Comparison of ENCODE assay signal across 30 cellular contexts in genomic region chr19:35334064-35334753, GRCh38. TPM values are rescaled to one million over a fixed set of nuclear protein-coding genes. Genes with fewer than 3 reads are reported as not detected.
DNase-seq lines count a peak whose midpoint lies in the region; ATAC-seq and TF ChIP-seq lines count a peak whose summit lies in the region.
"Had no signal": no experiment of that assay in that cellular context is flagged by ENCODE, and none has a peak within 500 bp of the region (broad histone marks: within the 10 kb centered on the region; RNA-seq: fewer than 3 reads in every experiment).

No MANE protein-coding gene starts in this region.

- no peak for ATAC-seq in stimulated activated naive CD8-positive, alpha-beta T cell treated with anti-CD3 and anti-CD28 coated beads, Interleukin-15, Interleukin-2, amounts not matched to agents 100 U/mL and 50 U/mL, for 24 hours
- no peak for ATAC-seq in activated T-helper 17 cell treated with anti-CD3 and anti-CD28 coated beads, Interleukin-2, amount 50 U/mL, for 72 hours (replicated peaks)
- no peak for ATAC-seq in stimulated activated naive B cell treated with anti-CD40 and anti-IgM and Interleukin-4, amounts not matched to agents 10 μg/mL and 1 μg/mL and 100 μg/mL, for 72 hours (replicated peaks)
- ATAC-seq: CD8-positive, alpha-beta T cell; HepG2; pancreas had no signal

- no peaks in the 10 kb centered on the region for H3K9me3 Mint-ChIP-seq in stimulated activated naive CD8-positive, alpha-beta T cell treated with anti-CD3 and anti-CD28 coated beads, Interleukin-15, Interleukin-2, amounts not matched to agents 100 ng/mL and 50 ng/mL, for 24 hours
- no peaks in the 10 kb centered on the region for H3K9me3 Mint-ChIP-seq in activated T-helper 17 cell treated with anti-CD3 and anti-CD28 coated beads, Interleukin-2, amount 50 U/mL, for 72 hours
- peaks cover 1 to 4% of the 10 kb centered on the region in 2 donors for H3K9me3 Mint-ChIP-seq in stimulated activated naive B cell treated with anti-CD40 and anti-IgM and Interleukin-4, amounts not matched to agents 10 μg/mL and 1 μg/mL and 100 μg/mL, for 72 hours
- H3K9me3 Mint-ChIP-seq in chondrocyte (ENCODE audit: low read depth): no peaks in the 10 kb centered on the region
- H3K9me3 Mint-ChIP-seq: activated naive CD8-positive, alpha-beta T cell treated with anti-CD3 and anti-CD28 coated beads, Interleukin-2, amount 10 ng/mL, durations not matched to agents 7 days and 5 days; CD8-positive, alpha-beta T cell; neural progenitor cell had no signal

- H3K4me3 Mint-ChIP-seq in stimulated activated naive CD8-positive, alpha-beta T cell treated with anti-CD3 and anti-CD28 coated beads, Interleukin-15, Interleukin-2, amounts not matched to agents 100 ng/mL and 50 ng/mL, for 24 hours: peak overlapping the region; percentile 4
- peak overlapping the region; percentile 61 for H3K4me3 Mint-ChIP-seq in activated T-helper 17 cell treated with anti-CD3 and anti-CD28 coated beads, Interleukin-2, amount 50 U/mL, for 72 hours
- H3K4me3 Mint-ChIP-seq in stimulated activated naive B cell treated with anti-CD40 and anti-IgM and Interleukin-4, amounts not matched to agents 10 μg/mL and 1 μg/mL and 100 μg/mL, for 72 hours: peak overlapping the region; percentile 55 to 75
- H3K4me3 Mint-ChIP-seq in chondrocyte (ENCODE audit: unreplicated experiment): no peak overlapping the region
- H3K4me3 Mint-ChIP-seq: activated naive CD8-positive, alpha-beta T cell treated with anti-CD3 and anti-CD28 coated beads, Interleukin-2, amount 10 ng/mL, durations not matched to agents 7 days and 5 days; CD8-positive, alpha-beta T cell; neural progenitor cell had no signal

- no peak for TF ChIP-seq CTCF in chondrocyte (IDR thresholded peaks at IDR 0.05)

- no peak for DNase-seq in stimulated activated naive CD8-positive, alpha-beta T cell treated with anti-CD3 and anti-CD28 coated beads, Interleukin-15, Interleukin-2, amounts not matched to agents 100 U/mL and 50 U/mL, for 24 hours
- no peak for DNase-seq in stimulated activated naive B cell treated with anti-CD40 and anti-IgM and Interleukin-4, amounts not matched to agents 10 μg/mL and 1 μg/mL and 100 μg/mL, for 72 hours
- no peak for DNase-seq in activated gamma-delta T cell (lab: John Stamatoyannopoulos, UW)
- no peak for DNase-seq in NK-92 (lab: John Stamatoyannopoulos, UW; ENCODE audit: unreplicated experiment)
- DNase-seq in chondrocyte (ENCODE audit: low spot score): no peak
- DNase-seq: activated CD4-positive, alpha-beta T cell treated with anti-CD3 and anti-CD28 coated beads, Interleukin-2, amount 50 U/mL, for 1 hour; activated gamma-delta T cell treated with Interleukin-2 at 50 U/mL for 16 hours; activated naive CD8-positive, alpha-beta T cell treated with anti-CD3 and anti-CD28 coated beads, Interleukin-2, amount 10 ng/mL, durations not matched to agents 7 days and 5 days; activated T-cell treated with anti-CD3 and anti-CD28 coated beads, Interleukin-2, amount 50 U/mL, for 1 hour; AML-193; aorta; CD8-positive, alpha-beta T cell; hippocampal formation; Kasumi-1; NCI-H146; NCI-H446; NCI-H774; pancreas; RPMI8226; tibial artery; WERI-Rb-1 had no signal

- H3K36me3 Mint-ChIP-seq in stimulated activated naive CD8-positive, alpha-beta T cell treated with anti-CD3 and anti-CD28 coated beads, Interleukin-15, Interleukin-2, amounts not matched to agents 100 ng/mL and 50 ng/mL, for 24 hours (ENCODE audit: low read depth): no peaks in the 10 kb centered on the region
- no peaks in the 10 kb centered on the region for H3K36me3 Mint-ChIP-seq in activated T-helper 17 cell treated with anti-CD3 and anti-CD28 coated beads, Interleukin-2, amount 50 U/mL, for 72 hours (ENCODE audit: low read depth)
- H3K36me3 Mint-ChIP-seq in stimulated activated naive B cell treated with anti-CD40 and anti-IgM and Interleukin-4, amounts not matched to agents 10 μg/mL and 1 μg/mL and 100 μg/mL, for 72 hours: peaks cover 59 to 79% of the 10 kb centered on the region in 2 donors
- H3K36me3 Mint-ChIP-seq in chondrocyte (ENCODE audit: low read depth): no peaks in the 10 kb centered on the region
- H3K36me3 Mint-ChIP-seq: activated naive CD8-positive, alpha-beta T cell treated with anti-CD3 and anti-CD28 coated beads, Interleukin-2, amount 10 ng/mL, durations not matched to agents 7 days and 5 days; CD8-positive, alpha-beta T cell; neural progenitor cell had no signal

- H3K27me3 Mint-ChIP-seq in stimulated activated naive CD8-positive, alpha-beta T cell treated with anti-CD3 and anti-CD28 coated beads, Interleukin-15, Interleukin-2, amounts not matched to agents 100 ng/mL and 50 ng/mL, for 24 hours: peaks cover 9% of the 10 kb centered on the region
- peaks cover 13% of the 10 kb centered on the region for H3K27me3 Mint-ChIP-seq in activated T-helper 17 cell treated with anti-CD3 and anti-CD28 coated beads, Interleukin-2, amount 50 U/mL, for 72 hours
- no peaks in the 10 kb centered on the region for H3K27me3 Mint-ChIP-seq in stimulated activated naive B cell treated with anti-CD40 and anti-IgM and Interleukin-4, amounts not matched to agents 10 μg/mL and 1 μg/mL and 100 μg/mL, for 72 hours
- H3K27me3 Mint-ChIP-seq in chondrocyte (ENCODE audit: low read depth): peaks cover 47% of the 10 kb centered on the region

- peaks cover 39% of the 10 kb centered on the region for H3K4me1 Mint-ChIP-seq in stimulated activated naive CD8-positive, alpha-beta T cell treated with anti-CD3 and anti-CD28 coated beads, Interleukin-15, Interleukin-2, amounts not matched to agents 100 ng/mL and 50 ng/mL, for 24 hours (ENCODE audit: low read depth)
- peaks cover 20% of the 10 kb centered on the region for H3K4me1 Mint-ChIP-seq in activated T-helper 17 cell treated with anti-CD3 and anti-CD28 coated beads, Interleukin-2, amount 50 U/mL, for 72 hours
- peaks cover 67 to 83% of the 10 kb centered on the region in 2 donors for H3K4me1 Mint-ChIP-seq in stimulated activated naive B cell treated with anti-CD40 and anti-IgM and Interleukin-4, amounts not matched to agents 10 μg/mL and 1 μg/mL and 100 μg/mL, for 72 hours
- H3K4me1 Mint-ChIP-seq in chondrocyte (ENCODE audit: low read depth): no peaks in the 10 kb centered on the region

- H3K27ac Mint-ChIP-seq in stimulated activated naive CD8-positive, alpha-beta T cell treated with anti-CD3 and anti-CD28 coated beads, Interleukin-15, Interleukin-2, amounts not matched to agents 100 ng/mL and 50 ng/mL, for 24 hours: no peak overlapping the region
- peak overlapping the region; percentile 77 for H3K27ac Mint-ChIP-seq in activated T-helper 17 cell treated with anti-CD3 and anti-CD28 coated beads, Interleukin-2, amount 50 U/mL, for 72 hours
- peak overlapping the region; percentile 98 for H3K27ac Mint-ChIP-seq in stimulated activated naive B cell treated with anti-CD40 and anti-IgM and Interleukin-4, amounts not matched to agents 10 μg/mL and 1 μg/mL and 100 μg/mL, for 72 hours
- no peak overlapping the region for H3K27ac Mint-ChIP-seq in chondrocyte (ENCODE audit: unreplicated experiment)
- H3K27ac Mint-ChIP-seq: activated naive CD8-positive, alpha-beta T cell treated with anti-CD3 and anti-CD28 coated beads, Interleukin-2, amount 10 ng/mL, durations not matched to agents 7 days and 5 days; CD8-positive, alpha-beta T cell had no signal

- peak; percentile 25 for TF ChIP-seq POLR2A in GM19193 (IDR thresholded peaks at IDR 0.05; ENCODE audit: extremely low read depth, insufficient read depth, insufficient read length)

RNA-seq across cellular contexts. Expression of gene CD22, which starts 5.2 kb away (rescaled TPM):
- total RNA-seq in activated T-helper 17 cell treated with anti-CD3 and anti-CD28 coated beads, Interleukin-2, amount 50 U/mL, for 72 hours: 10 to 100 TPM in 1 of 2 donors, 1 to 10 TPM in 1; 5.3 to 11.7 TPM
- total RNA-seq in chondrocyte: not detected in 3 replicates
- total RNA-seq: A673, lung microvascular endothelial cell had no signal

RNA-seq across cellular contexts. Expression of gene FFAR1, which starts 13.5 kb away (rescaled TPM):
- under 1 TPM; 0.42 to 0.54 TPM for total RNA-seq in activated T-helper 17 cell treated with anti-CD3 and anti-CD28 coated beads, Interleukin-2, amount 50 U/mL, for 72 hours
- total RNA-seq in chondrocyte: not detected in 3 replicates
- total RNA-seq: A673; activated naive CD8-positive, alpha-beta T cell treated with anti-CD3 and anti-CD28 coated beads, Interleukin-2, amount 10 ng/mL, durations not matched to agents 7 days and 5 days; aorta; fibroblast of lung; HepG2; lung microvascular endothelial cell; SJSA1 had no signal

RNA-seq across cellular contexts. Expression of gene FFAR3, which starts 24.1 kb away (rescaled TPM):
- total RNA-seq in activated T-helper 17 cell treated with anti-CD3 and anti-CD28 coated beads, Interleukin-2, amount 50 U/mL, for 72 hours: 1 to 10 TPM; 1.7 to 2.3 TPM
- total RNA-seq in chondrocyte: not detected in 3 replicates
- total RNA-seq: activated naive CD8-positive, alpha-beta T cell treated with anti-CD3 and anti-CD28 coated beads, Interleukin-2, amount 10 ng/mL, durations not matched to agents 7 days and 5 days; CD8-positive, alpha-beta T cell; fibroblast of lung; HepG2; SJSA1 had no signal

RNA-seq across cellular contexts. Expression of gene GPR42, which starts 36.7 kb away (rescaled TPM):
- total RNA-seq in activated T-helper 17 cell treated with anti-CD3 and anti-CD28 coated beads, Interleukin-2, amount 50 U/mL, for 72 hours: under 1 TPM; 0.42 to 0.61 TPM
- not detected in 3 replicates for total RNA-seq in chondrocyte
- total RNA-seq: A673; activated naive CD8-positive, alpha-beta T cell treated with anti-CD3 and anti-CD28 coated beads, Interleukin-2, amount 10 ng/mL, durations not matched to agents 7 days and 5 days; aorta; CD8-positive, alpha-beta T cell; fibroblast of lung; HepG2; lung microvascular endothelial cell; SJSA1 had no signal

RNA-seq across cellular contexts. Expression of gene MAG, which starts 42.2 kb away (rescaled TPM):
- under 1 TPM; 0.24 to 0.50 TPM for total RNA-seq in activated T-helper 17 cell treated with anti-CD3 and anti-CD28 coated beads, Interleukin-2, amount 50 U/mL, for 72 hours
- total RNA-seq in chondrocyte: not detected in 3 replicates
- total RNA-seq: A673; CD8-positive, alpha-beta T cell; lung microvascular endothelial cell had no signal

Comparison
In these comparisons a context has a peak if more than half of its experiments do, and no peak if none do; other contexts are left out.
1. H3K27ac Mint-ChIP-seq: peak in activated T-helper 17 cell treated with anti-CD3 and anti-CD28 coated beads, Interleukin-2, amount 50 U/mL, for 72 hours (single experiment) and stimulated activated naive B cell treated with anti-CD40 and anti-IgM and Interleukin-4, amounts not matched to agents 10 μg/mL and 1 μg/mL and 100 μg/mL, for 72 hours (single experiment); none in stimulated activated naive CD8-positive, alpha-beta T cell treated with anti-CD3 and anti-CD28 coated beads, Interleukin-15, Interleukin-2, amounts not matched to agents 100 ng/mL and 50 ng/mL, for 24 hours (single experiment) and chondrocyte (single experiment).